In the genomic region with DNA sequence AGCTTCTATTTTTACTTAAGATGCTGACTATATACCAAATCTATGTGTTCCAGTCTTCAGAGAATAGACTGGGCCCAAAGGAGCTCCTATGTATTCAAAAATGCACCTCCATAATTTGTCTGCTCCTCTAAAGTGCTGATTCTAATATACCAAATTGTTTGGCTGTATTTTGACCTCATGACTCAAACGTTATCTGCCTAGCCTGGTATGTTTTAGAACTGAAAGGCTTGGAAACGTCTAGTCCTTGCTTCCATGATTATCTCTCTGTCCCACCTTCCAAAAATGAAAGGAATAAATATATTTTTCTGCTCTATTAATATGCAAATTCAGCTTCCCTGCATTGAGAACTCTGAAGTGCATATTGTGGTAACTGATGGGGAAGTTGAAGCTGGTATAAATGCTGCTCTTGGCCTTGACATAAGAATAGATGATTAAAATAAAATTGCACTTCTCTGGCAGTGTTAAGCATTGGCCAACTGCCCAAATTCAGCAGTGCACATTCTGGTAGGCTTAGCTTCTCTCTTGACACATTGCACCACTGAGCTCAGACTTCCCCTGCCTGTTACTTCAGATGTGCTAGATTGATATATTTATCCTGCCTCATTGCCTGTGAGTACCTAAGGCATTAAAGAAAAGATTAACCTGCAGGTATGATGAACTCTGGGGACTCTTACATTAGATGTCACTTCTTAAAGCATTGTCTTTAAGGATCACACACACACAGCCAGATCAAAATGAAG, we compare ENCODE assay signal across 12 cellular contexts.
"Had no signal": no experiment of that assay in that cellular context is flagged by ENCODE, and none has a peak within 500 bp of the region (broad histone marks: within the 10 kb centered on the region; RNA-seq: fewer than 3 reads in every experiment).

No MANE protein-coding gene starts in this region.

- H3K4me1 Mint-ChIP-seq: activated CD4-positive, alpha-beta T cell treated with anti-CD3 and anti-CD28 coated beads, Interleukin-2, amount 10 ng/mL, durations not matched to agents 7 days and 5 days; stimulated activated effector memory CD8-positive, alpha-beta T cell treated with anti-CD3 and anti-CD28 coated beads, Interleukin-12 subunit alpha, Interleukin-12 subunit beta, amount 100 ng/mL, for 72 hours; T-helper 17 cell had no signal

- H3K27me3 Mint-ChIP-seq: activated CD4-positive, alpha-beta T cell treated with anti-CD3 and anti-CD28 coated beads, Interleukin-2, amount 10 ng/mL, durations not matched to agents 7 days and 5 days; activated T-cell treated with anti-CD3 and anti-CD28 coated beads, Interleukin-2, amount 50 U/mL, for 24 hours; T-helper 17 cell had no signal

- H3K9me3 Mint-ChIP-seq: activated CD4-positive, alpha-beta T cell treated with anti-CD3 and anti-CD28 coated beads, Interleukin-2, amount 10 ng/mL, durations not matched to agents 7 days and 5 days had no signal

- H3K36me3 Mint-ChIP-seq: activated naive CD4-positive, alpha-beta T cell treated with anti-CD3 and anti-CD28 coated beads, Interleukin-2, amount 50 U/mL, for 72 hours; stimulated activated effector memory CD8-positive, alpha-beta T cell treated with anti-CD3 and anti-CD28 coated beads, Interleukin-12 subunit alpha, Interleukin-12 subunit beta, amount 100 ng/mL, for 72 hours had no signal

- DNase-seq: activated CD4-positive, alpha-beta T cell treated with anti-CD3 and anti-CD28 coated beads, Interleukin-2, amount 10 ng/mL, durations not matched to agents 7 days and 5 days; activated CD4-positive, CD25-positive, alpha-beta regulatory T cell; activated effector memory CD4-positive, alpha-beta T cell treated with Interleukin-2 at 50 U/mL for 16 hours; activated T-cell treated with anti-CD3 and anti-CD28 coated beads, Interleukin-2, amount 50 U/mL, for 24 hours; foreskin melanocyte; head of caudate nucleus; kidney; small intestine; T-helper 17 cell; trophoblast cell had no signal

- ATAC-seq: activated naive CD4-positive, alpha-beta T cell treated with anti-CD3 and anti-CD28 coated beads, Interleukin-2, amount 50 U/mL, for 72 hours; stimulated activated effector memory CD8-positive, alpha-beta T cell treated with anti-CD3 and anti-CD28 coated beads, Interleukin-12 subunit alpha, Interleukin-12 subunit beta, amount 100 ng/mL, for 72 hours; T-helper 17 cell had no signal

- H3K4me3 Mint-ChIP-seq: activated CD4-positive, alpha-beta T cell treated with anti-CD3 and anti-CD28 coated beads, Interleukin-2, amount 10 ng/mL, durations not matched to agents 7 days and 5 days; activated T-cell treated with anti-CD3 and anti-CD28 coated beads, Interleukin-2, amount 50 U/mL, for 24 hours; stimulated activated effector memory CD8-positive, alpha-beta T cell treated with anti-CD3 and anti-CD28 coated beads, Interleukin-12 subunit alpha, Interleukin-12 subunit beta, amount 100 ng/mL, for 72 hours; T-helper 17 cell had no signal

- H3K27ac Mint-ChIP-seq: activated CD4-positive, alpha-beta T cell treated with anti-CD3 and anti-CD28 coated beads, Interleukin-2, amount 10 ng/mL, durations not matched to agents 7 days and 5 days; activated naive CD4-positive, alpha-beta T cell treated with anti-CD3 and anti-CD28 coated beads, Interleukin-2, amount 50 U/mL, for 72 hours; activated T-cell treated with anti-CD3 and anti-CD28 coated beads, Interleukin-2, amount 50 U/mL, for 24 hours; stimulated activated effector memory CD8-positive, alpha-beta T cell treated with anti-CD3 and anti-CD28 coated beads, Interleukin-12 subunit alpha, Interleukin-12 subunit beta, amount 100 ng/mL, for 72 hours; T-helper 17 cell had no signal
